In the genomic region with DNA sequence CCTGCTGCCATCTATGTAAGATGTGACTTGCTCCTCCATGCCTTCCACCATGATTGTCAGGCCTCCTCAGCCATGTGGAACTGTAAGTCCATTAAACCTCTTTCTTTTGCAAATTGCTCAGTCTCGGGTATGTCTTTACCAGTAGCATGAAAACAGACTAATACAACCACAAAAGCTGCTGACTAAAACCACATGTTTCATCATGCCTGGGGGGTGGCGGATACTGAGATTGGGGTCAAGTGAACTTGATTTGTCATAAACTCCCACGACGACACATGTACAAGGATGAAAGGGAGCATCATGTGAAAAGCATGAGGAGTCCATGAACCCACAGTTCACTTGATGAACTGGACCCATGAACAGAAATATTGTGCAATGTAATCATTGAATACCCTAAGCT, we compare ENCODE assay signal across 16 cellular contexts.
DNase-seq lines count a peak whose midpoint lies in the region; TF ChIP-seq lines count a peak whose summit lies in the region.
"Had no signal": no experiment of that assay in that cellular context is flagged by ENCODE, and none has a peak within 500 bp of the region (broad histone marks: within the 10 kb centered on the region; RNA-seq: fewer than 3 reads in every experiment).

No MANE protein-coding gene starts in this region.

- peaks cover 11% of the 10 kb centered on the region for H3K9me3 Mint-ChIP-seq in activated CD4-positive, alpha-beta memory T cell treated with anti-CD3 and anti-CD28 coated beads for 36 hours
- peaks cover 10% of the 10 kb centered on the region for H3K9me3 Mint-ChIP-seq in activated CD4-positive, alpha-beta memory T cell treated with anti-CD3 and anti-CD28 coated beads, Interleukin-2, amount 10 ng/mL, durations not matched to agents 7 days and 5 days
- no peaks in the 10 kb centered on the region for H3K9me3 Mint-ChIP-seq in osteocyte (ENCODE audit: unreplicated experiment)

- peaks cover 8% of the 10 kb centered on the region for H3K36me3 Mint-ChIP-seq in activated CD4-positive, alpha-beta memory T cell treated with anti-CD3 and anti-CD28 coated beads for 36 hours
- H3K36me3 Mint-ChIP-seq in activated CD4-positive, alpha-beta memory T cell treated with anti-CD3 and anti-CD28 coated beads, Interleukin-2, amount 10 ng/mL, durations not matched to agents 7 days and 5 days (ENCODE audit: low read depth) = peaks cover 3% of the 10 kb centered on the region
- H3K36me3 Mint-ChIP-seq in osteocyte (ENCODE audit: unreplicated experiment) = no peaks in the 10 kb centered on the region

- H3K4me3 Mint-ChIP-seq in activated CD4-positive, alpha-beta memory T cell treated with anti-CD3 and anti-CD28 coated beads for 36 hours = no peak overlapping the region
- H3K4me3 Mint-ChIP-seq in activated CD4-positive, alpha-beta memory T cell treated with anti-CD3 and anti-CD28 coated beads, Interleukin-2, amount 10 ng/mL, durations not matched to agents 7 days and 5 days = no peak overlapping the region
- no peak overlapping the region for H3K4me3 Mint-ChIP-seq in osteocyte (ENCODE audit: unreplicated experiment)

- H3K27ac Mint-ChIP-seq in activated CD4-positive, alpha-beta memory T cell treated with anti-CD3 and anti-CD28 coated beads for 36 hours = no peak overlapping the region
- H3K27ac Mint-ChIP-seq in activated CD4-positive, alpha-beta memory T cell treated with anti-CD3 and anti-CD28 coated beads, Interleukin-2, amount 10 ng/mL, durations not matched to agents 7 days and 5 days = no peak overlapping the region
- H3K27ac Mint-ChIP-seq in osteocyte (ENCODE audit: unreplicated experiment) = no peak overlapping the region

- intact Hi-C loops in activated CD4-positive, alpha-beta memory T cell treated with anti-CD3 and anti-CD28 coated beads for 36 hours (cut with micrococcal nuclease) = no loop called here

- no peaks in the 10 kb centered on the region for H3K27me3 Mint-ChIP-seq in activated CD4-positive, alpha-beta memory T cell treated with anti-CD3 and anti-CD28 coated beads for 36 hours
- no peaks in the 10 kb centered on the region for H3K27me3 Mint-ChIP-seq in activated CD4-positive, alpha-beta memory T cell treated with anti-CD3 and anti-CD28 coated beads, Interleukin-2, amount 10 ng/mL, durations not matched to agents 7 days and 5 days
- no peaks in the 10 kb centered on the region for H3K27me3 Mint-ChIP-seq in osteocyte (ENCODE audit: unreplicated experiment)

- TF ChIP-seq CTCF in choroid plexus epithelial cell (conservative IDR thresholded peaks at IDR 0.05; ENCODE audit: low read depth, low read length) (no peak), osteocyte (IDR thresholded peaks at IDR 0.05) (no peak)

- CTCF ChIA-PET in activated CD4-positive, alpha-beta memory T cell treated with anti-CD3 and anti-CD28 coated beads for 36 hours (lab: Charles Lee) = no interaction called here
- CTCF ChIA-PET in activated CD4-positive, alpha-beta memory T cell treated with anti-CD3 and anti-CD28 coated beads, Interleukin-2, amount 10 ng/mL, durations not matched to agents 7 days and 5 days (lab: Charles Lee) = no interaction called here

- peaks cover 17% of the 10 kb centered on the region for H3K4me1 Mint-ChIP-seq in activated CD4-positive, alpha-beta memory T cell treated with anti-CD3 and anti-CD28 coated beads for 36 hours (ENCODE audit: low read depth)
- H3K4me1 Mint-ChIP-seq in activated CD4-positive, alpha-beta memory T cell treated with anti-CD3 and anti-CD28 coated beads, Interleukin-2, amount 10 ng/mL, durations not matched to agents 7 days and 5 days = peaks cover 10% of the 10 kb centered on the region
- peaks cover 32% of the 10 kb centered on the region for H3K4me1 Mint-ChIP-seq in osteocyte (ENCODE audit: unreplicated experiment)

- H3K4me3 ChIP-seq in choroid plexus epithelial cell (ENCODE audit: low read depth, low read length) = no peak overlapping the region
- H3K4me3 ChIP-seq: uterus had no signal

- DNase-seq in activated CD4-positive, alpha-beta memory T cell treated with anti-CD3 and anti-CD28 coated beads for 36 hours = peak; percentile 43
- no peak for DNase-seq in activated CD4-positive, alpha-beta memory T cell treated with anti-CD3 and anti-CD28 coated beads, Interleukin-2, amount 10 ng/mL, durations not matched to agents 7 days and 5 days
- peak; percentile 64 for DNase-seq in HT1080 (ENCODE audit: low read depth)
- peak; percentile 92 for DNase-seq in choroid plexus epithelial cell (ENCODE audit: low read depth)
- DNase-seq in non-pigmented ciliary epithelial cell (ENCODE audit: low read depth) = peak; percentile 89
- DNase-seq in hippocampal formation (lab: John Stamatoyannopoulos, UW) = no peak
- DNase-seq in germinal center (ENCODE audit: low spot score) = no peak
- DNase-seq in osteocyte (ENCODE audit: extremely low spot score, unreplicated experiment) = no peak
- DNase-seq: amygdala; Calu3; effector CD8-positive, alpha-beta T cell; NCI-H1436 treated with DMSO at 0.1 percent for 48 hours; NCI-H524; nucleus accumbens; T-helper 9 cell; uterus had no signal

- POLR2A ChIA-PET in activated CD4-positive, alpha-beta memory T cell treated with anti-CD3 and anti-CD28 coated beads for 36 hours (lab: Charles Lee) = no interaction called here
- POLR2A ChIA-PET in activated CD4-positive, alpha-beta memory T cell treated with anti-CD3 and anti-CD28 coated beads, Interleukin-2, amount 10 ng/mL, durations not matched to agents 7 days and 5 days (lab: Charles Lee) = no interaction called here

Comparison
In these comparisons a context has a peak if more than half of its experiments do, and no peak if none do; other contexts are left out.
1. DNase-seq: peak in activated CD4-positive, alpha-beta memory T cell treated with anti-CD3 and anti-CD28 coated beads for 36 hours (single experiment), HT1080 (single experiment), choroid plexus epithelial cell (single experiment) and non-pigmented ciliary epithelial cell (single experiment); none in activated CD4-positive, alpha-beta memory T cell treated with anti-CD3 and anti-CD28 coated beads, Interleukin-2, amount 10 ng/mL, durations not matched to agents 7 days and 5 days (single experiment), hippocampal formation (0 of 2), germinal center (single experiment) and osteocyte (single experiment).